Comparison of ENCODE assay signal across 34 cellular contexts in genomic region chr5:137294604-137295003, GRCh38.
"Had no signal": no experiment of that assay in that cellular context is flagged by ENCODE, and none has a peak within 500 bp of the region (broad histone marks: within the 10 kb centered on the region; RNA-seq: fewer than 3 reads in every experiment).

No MANE protein-coding gene starts in this region.

- H3K36me3 ChIP-seq: MG63 had no signal

- H3K27me3 ChIP-seq: MG63 had no signal

- DNase-seq: Karpas-422, Kasumi-1, MG63, MM.1S, MV-4-11, NCI-H1048, NCI-H1092, NCI-H1092 treated with DMSO at 0.1 percent for 48 hours, NCI-H1105 treated with DMSO at 0.1 percent for 48 hours, NCI-H1417, NCI-H1417 treated with DMSO at 0.1 percent for 48 hours, NCI-H1436, NCI-H1436 treated with DMSO at 0.1 percent for 48 hours, NCI-H146, NCI-H1694, NCI-H1694 treated with DMSO at 0.1 percent for 48 hours, NCI-H187, NCI-H187 treated with DMSO at 0.1 percent for 48 hours, NCI-H1930, NCI-H2029, NCI-H2029 treated with DMSO at 0.1 percent for 48 hours, NCI-H2081, NCI-H2081 treated with DMSO at 0.1 percent for 48 hours, NCI-H2107, NCI-H2171, NCI-H2171 treated with DMSO at 0.1 percent for 48 hours, NCI-H2227 treated with DMSO at 0.1 percent for 48 hours, NCI-H226, NCI-H345, NCI-H446, NCI-H446 treated with DMSO at 0.1 percent for 48 hours, NCI-H510A, NCI-H510A treated with DMSO at 0.1 percent for 48 hours, NCI-H524 had no signal

- H3K4me3 ChIP-seq: MG63 had no signal
